18 cellular contexts compared by ENCODE assay signal in genomic region chrX:15606064-15606590, GRCh38. TPM values are rescaled to one million over a fixed set of nuclear protein-coding genes. Genes with fewer than 3 reads are reported as not detected.
DNase-seq lines count a peak whose midpoint lies in the region; ATAC-seq, FAIRE-seq and TF ChIP-seq lines count a peak whose summit lies in the region.
"Had no signal": no experiment of that assay in that cellular context is flagged by ENCODE, and none has a peak within 500 bp of the region (broad histone marks: within the 10 kb centered on the region; RNA-seq: fewer than 3 reads in every experiment).

No MANE protein-coding gene starts in this region.

- H3K4me1 ChIP-seq in heart right ventricle (no peaks in the 10 kb centered on the region), endodermal cell (ENCODE audit: control insufficient read depth, insufficient read depth, low read length) (no peaks in the 10 kb centered on the region), small intestine (ENCODE audit: control insufficient read depth in 2 of 2, insufficient read depth in 1 of 2, low read depth in 1 of 2, low read length in 1 of 2) (no peaks in the 10 kb centered on the region)
- H3K4me1 ChIP-seq: SJCRH30 had no signal

- no peak for DNase-seq in heart right ventricle
- DNase-seq in left ventricle myocardium superior: no peak
- DNase-seq in LoVo (ENCODE audit: low spot score): peak; percentile 26
- no peak for DNase-seq in endodermal cell
- peak; percentile 89 for DNase-seq in small intestine
- no peak for DNase-seq in dermis blood vessel endothelial cell
- no peak for DNase-seq in stimulated activated CD8-positive, alpha-beta memory T cell treated with anti-CD3 and anti-CD28 coated beads, Interleukin-4, amount 100 ng/mL, for 48 hours
- DNase-seq: C1 segment of cervical spinal cord, GOT3, Karpas-422, NCI-H1105 treated with DMSO at 0.1 percent for 48 hours, NCI-H187, NCI-H526 treated with DMSO at 0.1 percent for 48 hours, RPMI8226, SJCRH30 had no signal

- no peaks in the 10 kb centered on the region for H3K27me3 Mint-ChIP-seq in endodermal cell (ENCODE audit: insufficient read depth)

- no peak for TF ChIP-seq CTCF in heart right ventricle (IDR thresholded peaks at IDR 0.05)
- no peak for TF ChIP-seq CTCF in endodermal cell (conservative IDR thresholded peaks at IDR 0.05)

- peaks cover 0 to 69% (median 0%) of the 10 kb centered on the region in 7 donors for H3K27me3 ChIP-seq in heart right ventricle
- no peaks in the 10 kb centered on the region for H3K27me3 ChIP-seq in endodermal cell (ENCODE audit: control insufficient read depth, insufficient read depth, low read length, poor library complexity, severe bottlenecking)
- no peaks in the 10 kb centered on the region for H3K27me3 ChIP-seq in small intestine (ENCODE audit: control insufficient read depth in 2 of 2, insufficient read depth in 2 of 2, low read length in 2 of 2)
- H3K27me3 ChIP-seq: SJCRH30 had no signal

- 50 to 60% methylated on average over 4 of the region's 4 CpGs for WGBS in heart right ventricle, 2 donors
- WGBS in endodermal cell (ENCODE audit: insufficient coverage in 1 of 2, insufficient read length in 1 of 2), 2 experiments: 57% methylated on average over 1 of the region's 4 CpGs; no CpG with 5 or more reads in 1 of the 2 experiments
- 20 to 47% (median 43%) methylated on average over 4 of the region's 4 CpGs for WGBS in small intestine, 3 donors

- FAIRE-seq in small intestine (lab: Jason Lieb, UNC): no peak
- FAIRE-seq: A204.1 had no signal

- H3K27ac Mint-ChIP-seq in endodermal cell: no peak overlapping the region

- H3K4me3 ChIP-seq in heart right ventricle (peak overlapping the region in 7 of 10 donors; percentile 0 to 42 (median 40)), endodermal cell (ENCODE audit: low read length) (peak overlapping the region; percentile 23), small intestine (ENCODE audit: low read depth in 1 of 2, low read length in 2 of 2) (no peak overlapping the region)
- H3K4me3 ChIP-seq: SJCRH30 had no signal

- intact Hi-C loops in heart right ventricle (cut with DNase I) (no loop called here), left ventricle myocardium superior (cut with micrococcal nuclease) (no loop called here)

- H3K27ac ChIP-seq in heart right ventricle: peak overlapping the region in 5 of 10 donors; percentile 56 to 71 (median 70)
- H3K27ac ChIP-seq in endodermal cell (ENCODE audit: low read depth, low read length): no peak overlapping the region
- H3K27ac ChIP-seq in small intestine (ENCODE audit: low read depth in 1 of 2, low read length in 1 of 2): peak overlapping the region in 1 of 2 donors; percentile 20
- H3K27ac ChIP-seq: SJCRH30 had no signal

- H3K4me3 Mint-ChIP-seq in endodermal cell: no peak overlapping the region

- peaks cover 21% of the 10 kb centered on the region for H3K4me1 Mint-ChIP-seq in endodermal cell

- H3K36me3 ChIP-seq in heart right ventricle: no peaks in the 10 kb centered on the region
- H3K36me3 ChIP-seq in endodermal cell (ENCODE audit: control insufficient read depth, insufficient read depth, low read length): no peaks in the 10 kb centered on the region
- no peaks in the 10 kb centered on the region for H3K36me3 ChIP-seq in small intestine (ENCODE audit: control insufficient read depth in 2 of 2, insufficient read depth in 2 of 2, low read length in 2 of 2)
- H3K36me3 ChIP-seq: SJCRH30 had no signal

- no peak overlapping the region for H3K9ac ChIP-seq in endodermal cell (ENCODE audit: extremely low read depth, low read length, poor library complexity, severe bottlenecking)

- no peaks in the 10 kb centered on the region for H3K9me3 Mint-ChIP-seq in endodermal cell

- H3K9me3 ChIP-seq in heart right ventricle (no peaks in the 10 kb centered on the region), endodermal cell (ENCODE audit: control insufficient read depth, low read length) (no peaks in the 10 kb centered on the region), small intestine (ENCODE audit: control insufficient read depth, low read depth) (no peaks in the 10 kb centered on the region)
- H3K9me3 ChIP-seq: SJCRH30 had no signal

- H3K36me3 Mint-ChIP-seq in endodermal cell (ENCODE audit: low read depth): no peaks in the 10 kb centered on the region

- ATAC-seq in heart right ventricle (no peak), left ventricle myocardium superior (no peak), HG03135 (IDR thresholded peaks at IDR 0.05; ENCODE audit: unreplicated experiment) (no peak)

RNA-seq across cellular contexts. Expression of gene ACE2, which starts 5.4 kb away (rescaled TPM):
- 10 to 100 TPM; 11.0 to 42.4 (median 20.7) TPM for total RNA-seq in heart right ventricle
- polyA plus RNA-seq in heart right ventricle: 10 to 100 TPM in 1 of 2 donors, 1 to 10 TPM in 1; 6.7 to 15.3 TPM
- total RNA-seq in left ventricle myocardium superior: 12.7 TPM
- 1 to 10 TPM in 1 of 2 donors, under 1 TPM in 1; 0.33 to 2.7 TPM for total RNA-seq in endodermal cell
- polyA plus RNA-seq in endodermal cell (2013, experiment 1 of 2): 2.8 TPM
- 2.7 TPM for polyA plus RNA-seq in endodermal cell (2013, experiment 2 of 2)
- polyA plus RNA-seq in small intestine: 100 to 1,000 TPM in 1 of 3 donors, 10 to 100 TPM in 2; 42.0 to 104 (median 92.9) TPM
- under 0.01 TPM in 1 of 2 replicates, not detected in the other for total RNA-seq in dermis blood vessel endothelial cell
- total RNA-seq: Daoy had no signal

RNA-seq across cellular contexts. Expression of gene CLTRN, which starts 58.5 kb away (rescaled TPM):
- 1 to 10 TPM in 2 of 10 donors, under 1 TPM in 8; 0.17 to 1.4 (median 0.86) TPM for total RNA-seq in heart right ventricle
- polyA plus RNA-seq in heart right ventricle: 1 to 10 TPM in 1 of 2 donors, under 1 TPM in 1; 0.07 to 2.4 TPM
- 0.79 TPM for total RNA-seq in left ventricle myocardium superior
- total RNA-seq in endodermal cell: 1 to 10 TPM; 1.8 to 8.5 TPM
- 4.4 TPM for polyA plus RNA-seq in endodermal cell (2013, experiment 1 of 2)
- 5.3 TPM for polyA plus RNA-seq in endodermal cell (2013, experiment 2 of 2)
- polyA plus RNA-seq in small intestine: under 1 TPM in 2 of 3 donors, not detected in 1; 0.52 to 0.81 TPM
- 0.09 and 0.17 TPM in 2 replicates for total RNA-seq in dermis blood vessel endothelial cell

Comparison
In these comparisons a context has a peak if more than half of its experiments do, and no peak if none do; other contexts are left out.
1. DNase-seq: peak in LoVo (single experiment) and small intestine (single experiment); none in heart right ventricle (0 of 2), left ventricle myocardium superior (single experiment), endodermal cell (single experiment), dermis blood vessel endothelial cell (single experiment) and stimulated activated CD8-positive, alpha-beta memory T cell treated with anti-CD3 and anti-CD28 coated beads, Interleukin-4, amount 100 ng/mL, for 48 hours (single experiment).
2. H3K4me3 ChIP-seq: peak in heart right ventricle (7 of 10) and endodermal cell (single experiment); none in small intestine (0 of 2).